ENCODE assay signal across 18 cellular contexts in the genomic region with DNA sequence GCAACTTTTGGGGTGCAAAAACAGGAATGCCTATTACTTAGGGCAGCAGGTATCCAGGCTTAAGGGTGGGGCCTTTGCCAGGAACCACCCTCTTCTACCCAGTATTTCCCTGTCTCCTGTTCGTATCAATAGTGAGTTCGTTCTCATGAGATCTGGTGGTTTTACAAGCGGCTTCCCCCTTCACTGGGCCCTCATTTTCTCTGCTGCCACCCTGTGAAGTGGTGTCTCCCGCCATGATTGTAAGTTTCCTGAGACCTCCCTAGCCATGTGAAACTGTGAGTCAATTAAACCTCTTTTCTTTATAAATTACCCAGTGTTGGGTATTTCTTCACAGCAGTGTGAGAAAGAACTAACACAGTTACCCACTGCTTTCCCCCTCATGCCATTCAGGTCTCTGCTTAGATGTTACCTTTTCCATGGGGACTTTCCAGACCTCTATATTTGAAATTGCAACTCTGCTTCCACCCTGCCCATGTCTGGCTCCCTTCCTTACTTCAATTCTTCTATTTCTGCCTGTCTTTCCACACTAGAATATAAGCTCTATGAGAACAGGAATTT.
"Had no signal": no experiment of that assay in that cellular context is flagged by ENCODE, and none has a peak within 500 bp of the region (broad histone marks: within the 10 kb centered on the region; RNA-seq: fewer than 3 reads in every experiment).

No MANE protein-coding gene starts in this region.

- H3K36me3 ChIP-seq: esophagus muscularis mucosa, left ventricle myocardium inferior, neutrophil, SJCRH30, tibial artery had no signal

- H3K27ac ChIP-seq: esophagus muscularis mucosa, left ventricle myocardium inferior, neutrophil, SJCRH30, tibial artery had no signal

- H3K27ac Mint-ChIP-seq: activated T-helper 1 cell treated with anti-CD3 and anti-CD28 coated beads, Interleukin-12 subunit alpha, Interleukin-12 subunit beta, Interleukin-2, Interleukin-4 antibody, amounts not matched to agents 30 ng/mL and 10 ng/mL and 1 ng/mL, durations not matched to agents 14 hours and 24 hours and 36 hours; natural killer cell; T-helper 17 cell; WTC11 had no signal

- H3K9me3 Mint-ChIP-seq: activated T-helper 1 cell treated with anti-CD3 and anti-CD28 coated beads, Interleukin-12 subunit alpha, Interleukin-12 subunit beta, Interleukin-2, Interleukin-4 antibody, amounts not matched to agents 30 ng/mL and 10 ng/mL and 1 ng/mL, durations not matched to agents 14 hours and 24 hours and 36 hours; natural killer cell had no signal

- ATAC-seq: natural killer cell, T-helper 17 cell, WTC11 had no signal

- H3K4me1 Mint-ChIP-seq: natural killer cell, WTC11 had no signal

- H3K4me1 ChIP-seq: esophagus muscularis mucosa, left ventricle myocardium inferior had no signal

- H3K27me3 ChIP-seq: neutrophil, SJCRH30, tibial artery had no signal

- H3K36me3 Mint-ChIP-seq: natural killer cell had no signal

- DNase-seq: amniotic stem cell; caudate nucleus; cortex of kidney; effector CD4-positive, alpha-beta T cell; foreskin fibroblast; hippocampal formation; kidney; left ventricle myocardium inferior; mesenchymal stem cell; natural killer cell; SJCRH30; T-helper 17 cell; tibial artery had no signal

- FAIRE-seq: kidney, urothelium cell line had no signal

- H3K9me3 ChIP-seq: neutrophil, SJCRH30, tibial artery had no signal

- H3K4me3 Mint-ChIP-seq: activated T-helper 1 cell treated with anti-CD3 and anti-CD28 coated beads, Interleukin-12 subunit alpha, Interleukin-12 subunit beta, Interleukin-2, Interleukin-4 antibody, amounts not matched to agents 30 ng/mL and 10 ng/mL and 1 ng/mL, durations not matched to agents 14 hours and 24 hours and 36 hours; natural killer cell; T-helper 17 cell; WTC11 had no signal

- H3K4me3 ChIP-seq: esophagus muscularis mucosa, left ventricle myocardium inferior, SJCRH30, tibial artery had no signal
